In genomic region chr15:34365073-34365825, GRCh38 we compare ENCODE assay signal across 8 cellular contexts. TPM values are rescaled to one million over a fixed set of nuclear protein-coding genes. Genes with fewer than 3 reads are reported as not detected.
DNase-seq lines count a peak whose midpoint lies in the region; FAIRE-seq and TF ChIP-seq lines count a peak whose summit lies in the region.

No MANE protein-coding gene starts in this region.

- H3K27ac ChIP-seq in SU-DHL-6 (ENCODE audit: low read depth, low read length), result no peak overlapping the region
- H3K27ac ChIP-seq in endothelial cell of umbilical vein (ENCODE audit: insufficient read depth, low read depth, low read length), result no peak overlapping the region
- H3K27ac ChIP-seq in rectal smooth muscle tissue (ENCODE audit: low read depth, low read length), result no peak overlapping the region

- intact Hi-C loops in endothelial cell of umbilical vein (cut with micrococcal nuclease), result no loop called here

- H3K4me2 ChIP-seq in SU-DHL-6 (ENCODE audit: low read depth, low read length, poor library complexity, severe bottlenecking), result peak overlapping the region; percentile 74
- H3K4me2 ChIP-seq in endothelial cell of umbilical vein (ENCODE audit: insufficient read depth, low read length), result peak overlapping the region; percentile 76

- no TSS peak for BruUV-seq in endothelial cell of umbilical vein (replicated peaks; lab: Mats Ljungman, UMichigan)

- H3K9me3 ChIP-seq in SU-DHL-6 (ENCODE audit: insufficient read depth, low read length), result no peaks in the 10 kb centered on the region
- no peaks in the 10 kb centered on the region for H3K9me3 ChIP-seq in endothelial cell of umbilical vein (replicated peaks; ENCODE audit: control insufficient read depth, insufficient read depth, low read length)

- dilution Hi-C loops in endothelial cell of umbilical vein (cut with MboI; ENCODE audit: extremely low pct_ligation_motif_present, low sequenced_read_pairs), result no loop called here

- H2AFZ ChIP-seq in SU-DHL-6 (ENCODE audit: low read depth, low read length, severe bottlenecking) (no peak overlapping the region), endothelial cell of umbilical vein (ENCODE audit: low read depth, low read length) (no peak overlapping the region)

- H3K9ac ChIP-seq in SU-DHL-6 (ENCODE audit: low read length) (peak overlapping the region; percentile 88; the same call in 1 of the 2 replicates), endothelial cell of umbilical vein (replicated peaks; ENCODE audit: extremely low read depth, insufficient read depth, low read length) (no peak overlapping the region), rectal smooth muscle tissue (ENCODE audit: low read length) (no peak overlapping the region)

- peak; percentile 12 for FAIRE-seq in endothelial cell of umbilical vein (lab: Jason Lieb, UNC)

- no peaks in the 10 kb centered on the region for H3K36me3 ChIP-seq in SU-DHL-6 (ENCODE audit: low read length)
- H3K36me3 ChIP-seq in endothelial cell of umbilical vein (ENCODE audit: control insufficient read depth in 2 of 2, extremely low read depth in 1 of 2, insufficient read depth in 2 of 2, low read length in 2 of 2), result peaks cover 3 to 4% of the 10 kb centered on the region in 2 experiments
- peaks cover 19% of the 10 kb centered on the region for H3K36me3 ChIP-seq in rectal smooth muscle tissue (ENCODE audit: control insufficient read depth, insufficient read depth, low read length)

- H3K4me1 ChIP-seq in endothelial cell of umbilical vein (ENCODE audit: control insufficient read depth, extremely low read depth, insufficient read depth, low read length) (peaks cover 22% of the 10 kb centered on the region), rectal smooth muscle tissue (ENCODE audit: control insufficient read depth, insufficient read depth, low read length) (peaks cover 6% of the 10 kb centered on the region)

- CTCF ChIA-PET in endothelial cell of umbilical vein (lab: Charles Lee) (interaction anchor here (3.3 to 4.4 kb wide), 3 partner anchors 22 to 255 kb away, joined by 39 to 94 read pairs (median 77); partner anchors contain the start of genes NOP10 and NUTM1), GM10248 (lab: Yijun Ruan, JAX) (interaction anchor here (0.8 to 5.4 kb wide), 8 partner anchors 10 to 304 kb away, joined by 3 to 69 read pairs (median 24); partner anchors contain the start of genes NOP10, NUTM1 and SLC12A6)

- H3K9me1 ChIP-seq in endothelial cell of umbilical vein (replicated peaks; ENCODE audit: control insufficient read depth, extremely low read depth, insufficient read depth, low read length), result no peaks in the 10 kb centered on the region

- H3F3A ChIP-seq in SU-DHL-6 (ENCODE audit: insufficient read depth), result peaks cover 5% of the 10 kb centered on the region

- H3K79me2 ChIP-seq in SU-DHL-6 (ENCODE audit: insufficient read depth, low read length) (peaks cover 18% of the 10 kb centered on the region; the same call in 1 of the 2 replicates), endothelial cell of umbilical vein (ENCODE audit: control insufficient read depth, insufficient read depth, low read length) (peaks cover 16% of the 10 kb centered on the region)

- no peak for TF ChIP-seq POLR2A in endothelial cell of umbilical vein (IDR thresholded peaks at IDR 0.05; ENCODE audit: low read depth, low read length)

- H3K4me3 ChIP-seq in SU-DHL-6 (ENCODE audit: insufficient read depth, low read length, poor library complexity, severe bottlenecking) (peak overlapping the region; percentile 89), endothelial cell of umbilical vein (replicated peaks in 1 of 3; ENCODE audit: insufficient read depth in 1 of 3, low read depth in 1 of 3, low read length in 3 of 3) (peak overlapping the region in 1 of 3 experiments; percentile 79), rectal smooth muscle tissue (ENCODE audit: low read length) (peak overlapping the region; percentile 92)

- DNase-seq in NCI-H2227 (lab: John Stamatoyannopoulos, UW; ENCODE audit: unreplicated experiment) (peak; percentile 6), NCI-H2227 treated with DMSO at 0.1 percent for 48 hours (lab: John Stamatoyannopoulos, UW) (no peak), endothelial cell of umbilical vein (ENCODE audit: low read depth, low spot score) (no peak), GM10248 (ENCODE audit: extremely low spot score) (no peak), NCI-H2171 treated with DMSO at 0.1 percent for 48 hours (lab: John Stamatoyannopoulos, UW) (no peak), HT-29 (ENCODE audit: low spot score) (no peak)

- H4K20me1 ChIP-seq in SU-DHL-6 (ENCODE audit: low read depth, low read length) (no peaks in the 10 kb centered on the region), endothelial cell of umbilical vein (replicated peaks; ENCODE audit: control insufficient read depth, extremely low read depth, insufficient read depth, low read length) (no peaks in the 10 kb centered on the region)

- POLR2A ChIA-PET in endothelial cell of umbilical vein (lab: Charles Lee), result no interaction called here
- POLR2A ChIA-PET in GM10248 (lab: Yijun Ruan, JAX), result no interaction called here

- TF ChIP-seq CTCF in SU-DHL-6 (IDR thresholded peaks at IDR 0.05; ENCODE audit: insufficient read depth, low read length, poor library complexity, severe bottlenecking) (no peak), endothelial cell of umbilical vein (IDR thresholded peaks at IDR 0.05; ENCODE audit: extremely low read depth in 1 of 2, insufficient read depth in 1 of 2, low read depth in 1 of 2, low read length in 2 of 2) (no peak), GM10248 (IDR thresholded peaks at IDR 0.05; ENCODE audit: control extremely low read depth, extremely low read depth, low read depth, missing control alignments) (no peak)

- no peaks in the 10 kb centered on the region for H3K9me2 ChIP-seq in SU-DHL-6 (replicated peaks; ENCODE audit: insufficient read depth, low read length)

- H3K27me3 ChIP-seq in SU-DHL-6 (ENCODE audit: low read length) (no peaks in the 10 kb centered on the region), endothelial cell of umbilical vein (ENCODE audit: control insufficient read depth in 2 of 2, insufficient read depth in 2 of 2, low read length in 2 of 2) (no peaks in the 10 kb centered on the region), rectal smooth muscle tissue (ENCODE audit: control insufficient read depth, insufficient read depth, low read length) (no peaks in the 10 kb centered on the region)

TF ChIP-seq in endothelial cell of umbilical vein, 7 proteins besides CTCF, POLR2A, EP300 and RAD21 (continues in another document):
- TF ChIP-seq EZH2 (IDR thresholded peaks at IDR 0.05; ENCODE audit: borderline replicate concordance, low read depth, low read length, severe bottlenecking) (no peak), GATA2 (IDR thresholded peaks at IDR 0.05; ENCODE audit: insufficient read depth, insufficient read length, low read depth, low read length) (no peak), MYC (IDR thresholded peaks at IDR 0.05; ENCODE audit: low read depth, low read length) (no peak), JUN (IDR thresholded peaks at IDR 0.05; ENCODE audit: borderline replicate concordance, insufficient read depth, insufficient read length, low read depth) (no peak), MAX (IDR thresholded peaks at IDR 0.05; ENCODE audit: insufficient read depth, insufficient read length) (no peak)

RNA-seq across cellular contexts. Expression of gene LPCAT4, which starts 1.7 kb away (rescaled TPM):
- total RNA-seq in endothelial cell of umbilical vein, result 44.0 and 49.3 TPM in 2 replicates
- polyA plus RNA-seq in endothelial cell of umbilical vein, result 51.3 and 69.2 TPM in 2 replicates
- 39.7 and 42.6 TPM in 2 replicates for polyA plus RNA-seq in endothelial cell of umbilical vein (2011; cell fraction: cytosol; rRNA removed)
- polyA plus RNA-seq in endothelial cell of umbilical vein (2011; cell fraction: nucleus; rRNA removed), result 132 and 154 TPM in 2 replicates
- polyA plus RNA-seq in endothelial cell of umbilical vein (2012), result 26.3 and 27.1 TPM in 2 replicates
- 21.6 and 32.4 TPM in 2 replicates for polyA minus RNA-seq in endothelial cell of umbilical vein
- 20.3 TPM for polyA minus RNA-seq in endothelial cell of umbilical vein (2011; cell fraction: cytosol; rRNA and poly(A)+ RNA removed)
- polyA minus RNA-seq in endothelial cell of umbilical vein (2011; cell fraction: nucleus; rRNA and poly(A)+ RNA removed), result 17.9 and 22.1 TPM in 2 replicates
- 47.7 and 72.8 TPM in 2 replicates for total RNA-seq in HT-29 (2014; rRNA removed; shearing (Covaris generic))

RNA-seq across cellular contexts. Expression of gene NUTM1, which starts 22.1 kb away (rescaled TPM):
- not detected in 2 replicates for total RNA-seq in endothelial cell of umbilical vein
- not detected in 2 replicates for polyA plus RNA-seq in endothelial cell of umbilical vein
- not detected in 2 replicates for polyA plus RNA-seq in endothelial cell of umbilical vein (2011; cell fraction: cytosol; rRNA removed)
- not detected in 2 replicates for polyA plus RNA-seq in endothelial cell of umbilical vein (2011; cell fraction: nucleus; rRNA removed)
- polyA plus RNA-seq in endothelial cell of umbilical vein (2012), result not detected in 2 replicates
- polyA minus RNA-seq in endothelial cell of umbilical vein, result not detected in 2 replicates
- not detected for polyA minus RNA-seq in endothelial cell of umbilical vein (2011; cell fraction: cytosol; rRNA and poly(A)+ RNA removed)
- polyA minus RNA-seq in endothelial cell of umbilical vein (2011; cell fraction: nucleus; rRNA and poly(A)+ RNA removed), result not detected in 2 replicates
- not detected in 2 replicates for total RNA-seq in HT-29 (2014; rRNA removed; shearing (Covaris generic))

RNA-seq across cellular contexts. Expression of gene NOP10, which starts 22.3 kb away (rescaled TPM):
- total RNA-seq in endothelial cell of umbilical vein, result 215 and 225 TPM in 2 replicates
- polyA plus RNA-seq in endothelial cell of umbilical vein, result 708 and 710 TPM in 2 replicates
- polyA plus RNA-seq in endothelial cell of umbilical vein (2011; cell fraction: cytosol; rRNA removed), result 622 and 785 TPM in 2 replicates
- polyA plus RNA-seq in endothelial cell of umbilical vein (2011; cell fraction: nucleus; rRNA removed), result 193 and 217 TPM in 2 replicates
- 280 and 439 TPM in 2 replicates for polyA plus RNA-seq in endothelial cell of umbilical vein (2012)
- 216 and 233 TPM in 2 replicates for polyA minus RNA-seq in endothelial cell of umbilical vein
- polyA minus RNA-seq in endothelial cell of umbilical vein (2011; cell fraction: cytosol; rRNA and poly(A)+ RNA removed), result 102 TPM
- polyA minus RNA-seq in endothelial cell of umbilical vein (2011; cell fraction: nucleus; rRNA and poly(A)+ RNA removed), result 29.0 and 45.2 TPM in 2 replicates
- total RNA-seq in HT-29 (2014; rRNA removed; shearing (Covaris generic)), result 230 and 253 TPM in 2 replicates

RNA-seq across cellular contexts. Expression of gene SLC12A6, which starts 27.7 kb away (rescaled TPM):
- total RNA-seq in endothelial cell of umbilical vein, result 27.1 and 29.4 TPM in 2 replicates
- polyA plus RNA-seq in endothelial cell of umbilical vein, result 17.6 and 21.4 TPM in 2 replicates
- polyA plus RNA-seq in endothelial cell of umbilical vein (2011; cell fraction: cytosol; rRNA removed), result 10.9 and 12.7 TPM in 2 replicates
- polyA plus RNA-seq in endothelial cell of umbilical vein (2011; cell fraction: nucleus; rRNA removed), result 68.8 and 75.0 TPM in 2 replicates
- 12.7 and 15.2 TPM in 2 replicates for polyA plus RNA-seq in endothelial cell of umbilical vein (2012)
- 89.1 and 94.6 TPM in 2 replicates for polyA minus RNA-seq in endothelial cell of umbilical vein
- polyA minus RNA-seq in endothelial cell of umbilical vein (2011; cell fraction: cytosol; rRNA and poly(A)+ RNA removed), result 18.1 TPM
- 73.6 and 106 TPM in 2 replicates for polyA minus RNA-seq in endothelial cell of umbilical vein (2011; cell fraction: nucleus; rRNA and poly(A)+ RNA removed)
- 5.4 and 5.5 TPM in 2 replicates for total RNA-seq in HT-29 (2014; rRNA removed; shearing (Covaris generic))
